Comparison of ENCODE assay signal across 8 cellular contexts in the genomic region with DNA sequence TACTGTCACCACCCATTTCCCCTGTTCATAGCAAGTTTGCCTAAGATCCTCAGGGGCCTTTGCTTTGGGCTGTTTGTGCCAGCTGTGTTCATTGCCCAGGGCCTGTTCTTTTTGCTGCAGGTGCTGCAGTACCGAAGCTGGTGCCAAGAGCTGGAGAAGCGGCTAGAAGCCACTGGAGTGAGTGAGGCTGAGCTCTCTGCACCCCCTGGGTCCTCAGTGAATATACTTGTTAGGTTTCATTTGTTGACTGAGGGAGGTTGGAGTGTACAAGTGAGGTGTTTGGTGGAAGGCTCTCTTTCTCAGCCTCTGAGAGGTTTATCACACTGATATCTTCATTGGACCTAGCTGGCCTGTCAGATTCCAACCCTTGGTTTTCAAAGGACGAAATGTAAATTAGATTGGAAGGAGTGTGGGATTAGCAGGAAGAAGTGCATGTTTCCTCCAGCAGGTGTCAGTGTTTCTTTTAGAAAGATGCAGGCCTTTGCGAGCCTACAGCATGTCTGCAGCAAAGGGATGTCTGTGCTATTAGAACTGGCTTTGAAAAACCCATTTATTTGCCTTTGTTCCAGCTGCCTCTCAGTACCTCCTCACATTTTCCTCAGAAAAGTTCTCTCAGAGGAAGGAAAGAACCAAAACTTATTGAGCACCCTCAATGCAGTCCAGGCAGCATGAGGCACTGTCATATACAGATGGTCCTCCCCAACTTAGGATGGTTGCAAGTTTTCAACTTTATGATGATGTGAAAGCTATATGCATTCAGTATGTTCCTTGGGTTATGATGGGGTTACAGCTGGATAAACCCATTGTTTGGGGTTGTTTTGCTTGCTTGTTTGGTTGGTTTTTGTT. TPM values are rescaled to one million over a fixed set of nuclear protein-coding genes. Genes with fewer than 3 reads are reported as not detected.
DNase-seq lines count a peak whose midpoint lies in the region; ATAC-seq and TF ChIP-seq lines count a peak whose summit lies in the region.

No MANE protein-coding gene starts in this region.

- TF ChIP-seq CTCF in GM06990 (IDR thresholded peaks at IDR 0.05; ENCODE audit: insufficient read depth, low read length, poor library complexity, severe bottlenecking) = peak; percentile 64

- intact Hi-C loops in left cardiac atrium (cut with DNase I) = no loop called here

- peaks cover 28% of the 10 kb centered on the region for H3K4me1 ChIP-seq in adipocyte (ENCODE audit: control insufficient read depth, insufficient read depth, low read length)

- no peaks in the 10 kb centered on the region for H3K9me3 ChIP-seq in SK-N-MC (ENCODE audit: low read depth, low read length)
- no peaks in the 10 kb centered on the region for H3K9me3 ChIP-seq in adipocyte (ENCODE audit: control insufficient read depth, low read length)

- H3K4me3 ChIP-seq in GM06990 (replicated peaks; ENCODE audit: low read depth, low read length) = no peak overlapping the region
- no peak overlapping the region for H3K4me3 ChIP-seq in SK-N-MC
- no peak overlapping the region for H3K4me3 ChIP-seq in adipocyte (ENCODE audit: low read length)

- H3K36me3 ChIP-seq in GM06990 (ENCODE audit: control insufficient read depth, insufficient read depth, low read length) (peaks cover 8% of the 10 kb centered on the region), SK-N-MC (ENCODE audit: insufficient read depth, low read length) (peaks cover 77% of the 10 kb centered on the region), adipocyte (ENCODE audit: control insufficient read depth, insufficient read depth, low read length, severe bottlenecking) (peaks cover 35% of the 10 kb centered on the region)

- ATAC-seq in left cardiac atrium = peak; percentile 78 to 79
- no peak for ATAC-seq in GM18868 (IDR thresholded peaks at IDR 0.05; ENCODE audit: unreplicated experiment)
- no peak for ATAC-seq in HG02884 (IDR thresholded peaks at IDR 0.05; ENCODE audit: unreplicated experiment)

- DNase-seq in GM06990 (ENCODE audit: extremely low read depth, insufficient read length) (no peak), MV-4-11 (lab: John Stamatoyannopoulos, UW) (peak; percentile 60), SK-N-MC (ENCODE audit: low read depth, low spot score) (peak; percentile 42), adipocyte (ENCODE audit: low read depth) (peak; percentile 88), left cardiac atrium (peak; percentile 32), renal cortical epithelial cell (ENCODE audit: low read depth) (peak; percentile 73)

- H3K9ac ChIP-seq in SK-N-MC (ENCODE audit: insufficient read length) (no peak overlapping the region), adipocyte (ENCODE audit: low read length) (no peak overlapping the region)

- H3K27ac ChIP-seq in SK-N-MC = peak overlapping the region; percentile 27; the same call in 1 of the 2 replicates

- no peaks in the 10 kb centered on the region for H3K27me3 ChIP-seq in GM06990 (replicated peaks; ENCODE audit: control insufficient read depth, insufficient read depth, low read length)
- no peaks in the 10 kb centered on the region for H3K27me3 ChIP-seq in adipocyte (replicated peaks; ENCODE audit: control insufficient read depth, insufficient read depth, low read length)

RNA-seq across cellular contexts. Expression of gene CEP250, which starts 8.3 kb away (rescaled TPM):
- total RNA-seq in left cardiac atrium = 10 to 100 TPM; 11.1 to 17.3 TPM
- 22.7 and 66.0 TPM in 2 replicates for total RNA-seq in renal cortical epithelial cell

RNA-seq across cellular contexts. Expression of gene GDF5, which starts 25.6 kb away (rescaled TPM):
- total RNA-seq in left cardiac atrium = 1 to 10 TPM in 1 of 2 donors, under 1 TPM in 1; 0.56 to 1.3 TPM
- total RNA-seq in renal cortical epithelial cell = 16.0 and 18.2 TPM in 2 replicates

RNA-seq across cellular contexts. Expression of gene UQCC1, which starts 51.9 kb away (rescaled TPM):
- total RNA-seq in left cardiac atrium = 10 to 100 TPM; 77.5 to 94.6 TPM
- total RNA-seq in renal cortical epithelial cell = 24.3 and 49.3 TPM in 2 replicates

Comparison
In these comparisons a context has a peak if more than half of its experiments do, and no peak if none do; other contexts are left out.
1. ATAC-seq: peak in left cardiac atrium (2 of 2); none in GM18868 (single experiment) and HG02884 (single experiment).